ENCODE assay signal across 13 cellular contexts in the genomic region with DNA sequence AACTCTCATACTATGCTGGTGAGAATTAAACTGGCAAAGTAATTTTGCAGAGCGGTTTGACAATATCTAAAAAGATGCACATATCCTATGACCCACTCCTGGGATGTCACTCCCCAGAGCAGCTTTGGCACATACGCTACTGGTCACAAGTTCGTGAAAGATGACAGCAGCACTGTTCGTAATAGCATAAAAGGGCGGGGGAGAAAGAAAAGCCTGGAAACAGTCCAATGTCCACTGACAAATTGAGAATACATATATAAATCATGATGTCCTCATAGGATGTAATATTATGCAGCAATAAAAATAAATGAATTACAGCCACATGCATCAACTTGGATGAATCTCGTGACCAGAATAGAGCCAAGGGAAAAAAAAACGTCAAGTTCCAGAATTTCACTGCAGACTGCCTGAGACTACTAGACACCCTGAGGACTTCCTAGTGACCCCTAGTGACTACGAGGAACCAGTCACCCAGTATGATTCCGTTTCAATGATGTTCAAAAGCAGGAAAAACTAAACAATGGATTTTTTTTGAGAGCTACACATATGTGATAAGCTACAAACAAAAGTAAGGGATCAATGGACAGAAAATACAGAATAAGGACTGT. TPM values are rescaled to one million over a fixed set of nuclear protein-coding genes. Genes with fewer than 3 reads are reported as not detected.
DNase-seq lines count a peak whose midpoint lies in the region; ATAC-seq and TF ChIP-seq lines count a peak whose summit lies in the region.
"Had no signal": no experiment of that assay in that cellular context is flagged by ENCODE, and none has a peak within 500 bp of the region (broad histone marks: within the 10 kb centered on the region; RNA-seq: fewer than 3 reads in every experiment).

No MANE protein-coding gene starts in this region.

- no peak overlapping the region for H3K27ac ChIP-seq in OCI-LY3 (ENCODE audit: low read length)
- H3K27ac ChIP-seq: lower lobe of right lung, right atrium auricular region, uterus had no signal

- no peak overlapping the region for H3K9ac ChIP-seq in OCI-LY3 (ENCODE audit: low read length)

- H4K20me1 ChIP-seq in OCI-LY3 (ENCODE audit: insufficient read depth, low read length), result no peaks in the 10 kb centered on the region

- peaks cover 8% of the 10 kb centered on the region for H3K4me1 ChIP-seq in OCI-LY3 (ENCODE audit: low read length)
- H3K4me1 ChIP-seq: lower lobe of right lung, right atrium auricular region, uterus had no signal

- H3K79me2 ChIP-seq in OCI-LY3 (ENCODE audit: low read length), result no peaks in the 10 kb centered on the region

- no peaks in the 10 kb centered on the region for H3K36me3 ChIP-seq in OCI-LY3 (replicated peaks; ENCODE audit: low read depth, low read length)
- H3K36me3 ChIP-seq: lower lobe of right lung, right atrium auricular region, uterus had no signal

- ATAC-seq in stimulated activated memory B cell treated with anti-CD40 and anti-IgM and Interleukin-4, amounts not matched to agents 10 μg/mL and 1 μg/mL and 100 μg/mL, for 72 hours, result no peak
- ATAC-seq in GM18517 (IDR thresholded peaks at IDR 0.05; ENCODE audit: unreplicated experiment) (no peak), HG02981 (IDR thresholded peaks at IDR 0.05; ENCODE audit: unreplicated experiment) (no peak), GM19395 (IDR thresholded peaks at IDR 0.05; ENCODE audit: unreplicated experiment) (no peak)

- peak overlapping the region; percentile 98 for H3K4me2 ChIP-seq in OCI-LY3 (ENCODE audit: low read length)

- H3K27me3 Mint-ChIP-seq in activated naive CD4-positive, alpha-beta T cell treated with anti-CD3 and anti-CD28 coated beads, Interleukin-2, amount 50 U/mL, for 24 hours, result peaks cover 24% of the 10 kb centered on the region
- peaks cover 20% of the 10 kb centered on the region for H3K27me3 Mint-ChIP-seq in activated naive CD4-positive, alpha-beta T cell treated with anti-CD3 and anti-CD28 coated beads for 36 hours (ENCODE audit: low read depth)
- H3K27me3 Mint-ChIP-seq in endothelial cell (ENCODE audit: unreplicated experiment), result peaks cover 17% of the 10 kb centered on the region
- peaks cover 52% of the 10 kb centered on the region for H3K27me3 Mint-ChIP-seq in stimulated activated memory B cell treated with anti-CD40 and anti-IgM and Interleukin-4, amounts not matched to agents 10 μg/mL and 1 μg/mL and 100 μg/mL, for 72 hours

- no peaks in the 10 kb centered on the region for H3K36me3 Mint-ChIP-seq in activated naive CD4-positive, alpha-beta T cell treated with anti-CD3 and anti-CD28 coated beads, Interleukin-2, amount 50 U/mL, for 24 hours
- no peaks in the 10 kb centered on the region for H3K36me3 Mint-ChIP-seq in activated naive CD4-positive, alpha-beta T cell treated with anti-CD3 and anti-CD28 coated beads for 36 hours (ENCODE audit: low read depth)
- H3K36me3 Mint-ChIP-seq in endothelial cell (ENCODE audit: low read depth, unreplicated experiment), result peaks cover 6% of the 10 kb centered on the region
- no peaks in the 10 kb centered on the region for H3K36me3 Mint-ChIP-seq in stimulated activated memory B cell treated with anti-CD40 and anti-IgM and Interleukin-4, amounts not matched to agents 10 μg/mL and 1 μg/mL and 100 μg/mL, for 72 hours

- CTCF ChIA-PET in activated naive CD4-positive, alpha-beta T cell treated with anti-CD3 and anti-CD28 coated beads for 36 hours (lab: Charles Lee), result no interaction called here

- peak overlapping the region; percentile 89; the same call in 1 of the 2 replicates for H3K4me3 ChIP-seq in OCI-LY3 (ENCODE audit: low read length)
- H3K4me3 ChIP-seq: lower lobe of right lung, right atrium auricular region, uterus had no signal

- no peaks in the 10 kb centered on the region for H3K9me3 Mint-ChIP-seq in activated naive CD4-positive, alpha-beta T cell treated with anti-CD3 and anti-CD28 coated beads, Interleukin-2, amount 50 U/mL, for 24 hours
- no peaks in the 10 kb centered on the region for H3K9me3 Mint-ChIP-seq in activated naive CD4-positive, alpha-beta T cell treated with anti-CD3 and anti-CD28 coated beads for 36 hours
- H3K9me3 Mint-ChIP-seq in endothelial cell (ENCODE audit: unreplicated experiment), result no peaks in the 10 kb centered on the region
- no peaks in the 10 kb centered on the region for H3K9me3 Mint-ChIP-seq in stimulated activated memory B cell treated with anti-CD40 and anti-IgM and Interleukin-4, amounts not matched to agents 10 μg/mL and 1 μg/mL and 100 μg/mL, for 72 hours

- no peak for DNase-seq in activated naive CD4-positive, alpha-beta T cell treated with anti-CD3 and anti-CD28 coated beads for 36 hours
- no peak for DNase-seq in endothelial cell (ENCODE audit: low spot score)
- DNase-seq: lower lobe of right lung, uterus had no signal

- H3K27ac Mint-ChIP-seq in activated naive CD4-positive, alpha-beta T cell treated with anti-CD3 and anti-CD28 coated beads, Interleukin-2, amount 50 U/mL, for 24 hours, result no peak overlapping the region
- no peak overlapping the region for H3K27ac Mint-ChIP-seq in activated naive CD4-positive, alpha-beta T cell treated with anti-CD3 and anti-CD28 coated beads for 36 hours
- no peak overlapping the region for H3K27ac Mint-ChIP-seq in endothelial cell (ENCODE audit: unreplicated experiment)
- H3K27ac Mint-ChIP-seq in stimulated activated memory B cell treated with anti-CD40 and anti-IgM and Interleukin-4, amounts not matched to agents 10 μg/mL and 1 μg/mL and 100 μg/mL, for 72 hours, result no peak overlapping the region
- H3K27ac Mint-ChIP-seq: B cell had no signal

- intact Hi-C loops in activated naive CD4-positive, alpha-beta T cell treated with anti-CD3 and anti-CD28 coated beads for 36 hours (cut with micrococcal nuclease), result no loop called here

- peaks cover 26% of the 10 kb centered on the region for H3K4me1 Mint-ChIP-seq in activated naive CD4-positive, alpha-beta T cell treated with anti-CD3 and anti-CD28 coated beads, Interleukin-2, amount 50 U/mL, for 24 hours
- H3K4me1 Mint-ChIP-seq in activated naive CD4-positive, alpha-beta T cell treated with anti-CD3 and anti-CD28 coated beads for 36 hours (ENCODE audit: low read depth), result peaks cover 14% of the 10 kb centered on the region
- peaks cover 13% of the 10 kb centered on the region for H3K4me1 Mint-ChIP-seq in endothelial cell (ENCODE audit: unreplicated experiment)
- peaks cover 12% of the 10 kb centered on the region for H3K4me1 Mint-ChIP-seq in stimulated activated memory B cell treated with anti-CD40 and anti-IgM and Interleukin-4, amounts not matched to agents 10 μg/mL and 1 μg/mL and 100 μg/mL, for 72 hours

- TF ChIP-seq CTCF in OCI-LY3 (IDR thresholded peaks at IDR 0.05; ENCODE audit: low read depth, low read length), result peak; percentile 27
- TF ChIP-seq CTCF in endothelial cell (IDR thresholded peaks at IDR 0.05; ENCODE audit: unreplicated experiment), result no peak

- no peaks in the 10 kb centered on the region for H3K9me3 ChIP-seq in OCI-LY3 (ENCODE audit: insufficient read depth, low read length)
- H3K9me3 ChIP-seq: lower lobe of right lung, right atrium auricular region, uterus had no signal

- no peaks in the 10 kb centered on the region for H3K27me3 ChIP-seq in OCI-LY3 (ENCODE audit: low read depth, low read length)
- H3K27me3 ChIP-seq: uterus had no signal

- H3K4me3 Mint-ChIP-seq in activated naive CD4-positive, alpha-beta T cell treated with anti-CD3 and anti-CD28 coated beads, Interleukin-2, amount 50 U/mL, for 24 hours, result peak overlapping the region; percentile 91
- no peak overlapping the region for H3K4me3 Mint-ChIP-seq in activated naive CD4-positive, alpha-beta T cell treated with anti-CD3 and anti-CD28 coated beads for 36 hours
- H3K4me3 Mint-ChIP-seq in endothelial cell (ENCODE audit: unreplicated experiment), result peak overlapping the region; percentile 31
- H3K4me3 Mint-ChIP-seq in stimulated activated memory B cell treated with anti-CD40 and anti-IgM and Interleukin-4, amounts not matched to agents 10 μg/mL and 1 μg/mL and 100 μg/mL, for 72 hours, result peak overlapping the region; percentile 14

- H2AFZ ChIP-seq in OCI-LY3 (ENCODE audit: low read depth, low read length), result no peak overlapping the region

RNA-seq across cellular contexts. Expression of a gene that starts 1.8 kb away (rescaled TPM):
- total RNA-seq in activated naive CD4-positive, alpha-beta T cell treated with anti-CD3 and anti-CD28 coated beads for 36 hours, result 1 to 10 TPM; 1.7 to 1.9 TPM
- 2.0 TPM for total RNA-seq in endothelial cell (ENCODE audit: unreplicated experiment)
- total RNA-seq: B cell had no signal

RNA-seq across cellular contexts. Expression of a gene that starts 7.3 kb away (rescaled TPM):
- not detected for total RNA-seq in activated naive CD4-positive, alpha-beta T cell treated with anti-CD3 and anti-CD28 coated beads for 36 hours
- not detected for total RNA-seq in endothelial cell (ENCODE audit: unreplicated experiment)
- total RNA-seq: B cell, frontal cortex, lower lobe of right lung, right atrium auricular region had no signal

RNA-seq across cellular contexts. Expression of a gene that starts 31.8 kb away (rescaled TPM):
- 10 to 100 TPM; 91.1 to 99.4 TPM for total RNA-seq in activated naive CD4-positive, alpha-beta T cell treated with anti-CD3 and anti-CD28 coated beads for 36 hours
- total RNA-seq in endothelial cell (ENCODE audit: unreplicated experiment), result 122 TPM

RNA-seq across cellular contexts. Expression of a gene that starts 47.2 kb away (rescaled TPM):
- total RNA-seq in activated naive CD4-positive, alpha-beta T cell treated with anti-CD3 and anti-CD28 coated beads for 36 hours, result not detected
- not detected for total RNA-seq in endothelial cell (ENCODE audit: unreplicated experiment)
- total RNA-seq: B cell had no signal
